Comparison of ENCODE assay signal across 1 cellular context in the genomic region with DNA sequence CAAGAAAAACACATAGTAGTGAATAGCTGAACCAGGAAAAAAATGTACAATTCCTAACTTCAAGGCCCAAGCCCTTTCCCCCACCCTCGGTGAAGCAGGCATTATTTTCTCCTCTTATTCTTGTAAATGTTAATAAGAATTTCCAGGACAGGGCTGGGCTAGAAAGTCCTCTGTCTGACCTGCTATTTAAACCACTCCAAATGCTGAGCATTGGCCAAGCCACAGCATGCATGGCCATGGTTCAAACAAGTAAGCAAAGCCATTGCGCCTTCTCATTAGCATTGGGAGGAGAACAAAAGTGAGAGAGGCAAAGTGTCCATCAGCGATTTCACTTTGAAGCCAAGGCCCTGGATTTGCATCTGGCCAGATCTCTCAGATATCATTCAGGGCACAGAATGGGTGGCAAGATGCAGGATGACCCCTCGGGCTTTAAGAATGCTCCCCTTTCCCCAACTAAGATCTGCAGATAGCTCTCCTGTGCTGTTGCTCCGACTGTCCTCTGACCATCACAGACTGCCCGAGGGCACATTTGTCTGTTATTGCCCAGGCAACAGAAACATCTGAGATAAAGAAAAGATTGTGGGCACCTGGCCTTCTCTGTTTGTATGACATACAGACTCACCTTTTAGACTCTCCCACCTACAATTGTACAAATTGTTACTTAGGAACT.
TF ChIP-seq lines count a peak whose summit lies in the region.

No MANE protein-coding gene starts in this region.

TF ChIP-seq in K562, 482 proteins besides CTCF, POLR2A, EP300 and RAD21 (continued from another document):
- TF ChIP-seq, protein P1, sequence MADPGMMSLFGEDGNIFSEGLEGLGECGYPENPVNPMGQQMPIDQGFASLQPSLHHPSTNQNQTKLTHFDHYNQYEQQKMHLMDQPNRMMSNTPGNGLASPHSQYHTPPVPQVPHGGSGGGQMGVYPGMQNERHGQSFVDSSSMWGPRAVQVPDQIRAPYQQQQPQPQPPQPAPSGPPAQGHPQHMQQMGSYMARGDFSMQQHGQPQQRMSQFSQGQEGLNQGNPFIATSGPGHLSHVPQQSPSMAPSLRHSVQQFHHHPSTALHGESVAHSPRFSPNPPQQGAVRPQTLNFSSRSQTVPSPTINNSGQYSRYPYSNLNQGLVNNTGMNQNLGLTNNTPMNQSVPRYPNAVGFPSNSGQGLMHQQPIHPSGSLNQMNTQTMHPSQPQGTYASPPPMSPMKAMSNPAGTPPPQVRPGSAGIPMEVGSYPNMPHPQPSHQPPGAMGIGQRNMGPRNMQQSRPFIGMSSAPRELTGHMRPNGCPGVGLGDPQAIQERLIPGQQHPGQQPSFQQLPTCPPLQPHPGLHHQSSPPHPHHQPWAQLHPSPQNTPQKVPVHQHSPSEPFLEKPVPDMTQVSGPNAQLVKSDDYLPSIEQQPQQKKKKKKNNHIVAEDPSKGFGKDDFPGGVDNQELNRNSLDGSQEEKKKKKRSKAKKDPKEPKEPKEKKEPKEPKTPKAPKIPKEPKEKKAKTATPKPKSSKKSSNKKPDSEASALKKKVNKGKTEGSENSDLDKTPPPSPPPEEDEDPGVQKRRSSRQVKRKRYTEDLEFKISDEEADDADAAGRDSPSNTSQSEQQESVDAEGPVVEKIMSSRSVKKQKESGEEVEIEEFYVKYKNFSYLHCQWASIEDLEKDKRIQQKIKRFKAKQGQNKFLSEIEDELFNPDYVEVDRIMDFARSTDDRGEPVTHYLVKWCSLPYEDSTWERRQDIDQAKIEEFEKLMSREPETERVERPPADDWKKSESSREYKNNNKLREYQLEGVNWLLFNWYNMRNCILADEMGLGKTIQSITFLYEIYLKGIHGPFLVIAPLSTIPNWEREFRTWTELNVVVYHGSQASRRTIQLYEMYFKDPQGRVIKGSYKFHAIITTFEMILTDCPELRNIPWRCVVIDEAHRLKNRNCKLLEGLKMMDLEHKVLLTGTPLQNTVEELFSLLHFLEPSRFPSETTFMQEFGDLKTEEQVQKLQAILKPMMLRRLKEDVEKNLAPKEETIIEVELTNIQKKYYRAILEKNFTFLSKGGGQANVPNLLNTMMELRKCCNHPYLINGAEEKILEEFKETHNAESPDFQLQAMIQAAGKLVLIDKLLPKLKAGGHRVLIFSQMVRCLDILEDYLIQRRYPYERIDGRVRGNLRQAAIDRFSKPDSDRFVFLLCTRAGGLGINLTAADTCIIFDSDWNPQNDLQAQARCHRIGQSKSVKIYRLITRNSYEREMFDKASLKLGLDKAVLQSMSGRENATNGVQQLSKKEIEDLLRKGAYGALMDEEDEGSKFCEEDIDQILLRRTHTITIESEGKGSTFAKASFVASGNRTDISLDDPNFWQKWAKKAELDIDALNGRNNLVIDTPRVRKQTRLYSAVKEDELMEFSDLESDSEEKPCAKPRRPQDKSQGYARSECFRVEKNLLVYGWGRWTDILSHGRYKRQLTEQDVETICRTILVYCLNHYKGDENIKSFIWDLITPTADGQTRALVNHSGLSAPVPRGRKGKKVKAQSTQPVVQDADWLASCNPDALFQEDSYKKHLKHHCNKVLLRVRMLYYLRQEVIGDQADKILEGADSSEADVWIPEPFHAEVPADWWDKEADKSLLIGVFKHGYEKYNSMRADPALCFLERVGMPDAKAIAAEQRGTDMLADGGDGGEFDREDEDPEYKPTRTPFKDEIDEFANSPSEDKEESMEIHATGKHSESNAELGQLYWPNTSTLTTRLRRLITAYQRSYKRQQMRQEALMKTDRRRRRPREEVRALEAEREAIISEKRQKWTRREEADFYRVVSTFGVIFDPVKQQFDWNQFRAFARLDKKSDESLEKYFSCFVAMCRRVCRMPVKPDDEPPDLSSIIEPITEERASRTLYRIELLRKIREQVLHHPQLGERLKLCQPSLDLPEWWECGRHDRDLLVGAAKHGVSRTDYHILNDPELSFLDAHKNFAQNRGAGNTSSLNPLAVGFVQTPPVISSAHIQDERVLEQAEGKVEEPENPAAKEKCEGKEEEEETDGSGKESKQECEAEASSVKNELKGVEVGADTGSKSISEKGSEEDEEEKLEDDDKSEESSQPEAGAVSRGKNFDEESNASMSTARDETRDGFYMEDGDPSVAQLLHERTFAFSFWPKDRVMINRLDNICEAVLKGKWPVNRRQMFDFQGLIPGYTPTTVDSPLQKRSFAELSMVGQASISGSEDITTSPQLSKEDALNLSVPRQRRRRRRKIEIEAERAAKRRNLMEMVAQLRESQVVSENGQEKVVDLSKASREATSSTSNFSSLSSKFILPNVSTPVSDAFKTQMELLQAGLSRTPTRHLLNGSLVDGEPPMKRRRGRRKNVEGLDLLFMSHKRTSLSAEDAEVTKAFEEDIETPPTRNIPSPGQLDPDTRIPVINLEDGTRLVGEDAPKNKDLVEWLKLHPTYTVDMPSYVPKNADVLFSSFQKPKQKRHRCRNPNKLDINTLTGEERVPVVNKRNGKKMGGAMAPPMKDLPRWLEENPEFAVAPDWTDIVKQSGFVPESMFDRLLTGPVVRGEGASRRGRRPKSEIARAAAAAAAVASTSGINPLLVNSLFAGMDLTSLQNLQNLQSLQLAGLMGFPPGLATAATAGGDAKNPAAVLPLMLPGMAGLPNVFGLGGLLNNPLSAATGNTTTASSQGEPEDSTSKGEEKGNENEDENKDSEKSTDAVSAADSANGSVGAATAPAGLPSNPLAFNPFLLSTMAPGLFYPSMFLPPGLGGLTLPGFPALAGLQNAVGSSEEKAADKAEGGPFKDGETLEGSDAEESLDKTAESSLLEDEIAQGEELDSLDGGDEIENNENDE (IDR thresholded peaks at IDR 0.05; ENCODE audit: low read depth, low read length) = no peak
